Comparison of ENCODE assay signal across 41 cellular contexts in the genomic region with DNA sequence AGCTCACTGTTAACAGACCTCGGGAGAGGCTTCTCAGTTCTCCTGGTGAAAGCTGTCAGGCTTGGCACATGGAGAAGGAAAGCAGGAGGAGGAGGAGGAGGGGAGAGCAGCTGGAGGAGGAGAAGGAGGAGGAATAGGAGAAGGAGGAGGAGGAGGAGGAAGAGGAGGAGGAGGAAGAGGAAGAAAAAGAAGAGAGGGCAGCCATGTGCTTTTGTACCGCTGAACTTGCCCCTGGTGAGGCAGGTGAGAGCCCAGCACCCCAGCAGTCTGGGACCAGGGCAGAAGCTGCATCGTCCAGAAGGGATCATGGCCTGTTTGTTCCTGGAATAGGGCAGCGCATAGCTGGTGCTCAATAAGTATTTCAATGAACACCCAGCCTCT. TPM values are rescaled to one million over a fixed set of nuclear protein-coding genes. Genes with fewer than 3 reads are reported as not detected.
"Had no signal": no experiment of that assay in that cellular context is flagged by ENCODE, and none has a peak within 500 bp of the region (broad histone marks: within the 10 kb centered on the region; RNA-seq: fewer than 3 reads in every experiment).

No MANE protein-coding gene starts in this region.

- H3K9me3 Mint-ChIP-seq: activated CD4-positive, alpha-beta memory T cell treated with anti-CD3 and anti-CD28 coated beads for 36 hours; activated CD4-positive, alpha-beta T cell treated with anti-CD3 and anti-CD28 coated beads, Interleukin-2, amount 10 ng/mL, durations not matched to agents 24 days and 14 days; activated naive CD4-positive, alpha-beta T cell treated with anti-CD3 and anti-CD28 coated beads for 36 hours; activated naive CD4-positive, alpha-beta T cell treated with anti-CD3 and anti-CD28 coated beads, Interleukin-2, amount 50 U/mL, for 24 hours; activated naive CD8-positive, alpha-beta T cell treated with anti-CD3 and anti-CD28 coated beads for 36 hours; activated naive CD8-positive, alpha-beta T cell treated with anti-CD3 and anti-CD28 coated beads, Interleukin-2, amount 50 U/mL, for 24 hours; activated T-helper 1 cell treated with anti-CD3 and anti-CD28 coated beads, Interleukin-12 subunit alpha, Interleukin-12 subunit beta, Interleukin-2, Interleukin-4 antibody, amounts not matched to agents 30 ng/mL and 10 ng/mL and 1 ng/mL, durations not matched to agents 14 hours and 24 hours and 36 hours; activated T-helper 2 cell treated with anti-CD3 and anti-CD28 coated beads, Interferon-gamma antibody, Interleukin-2, Interleukin-4, amounts not matched to agents 10 μg/mL and 5 μg/mL and 100 μg/mL, durations not matched to agents 14 hours and 24 hours and 36 hours; effector memory CD8-positive, alpha-beta T cell; T-helper 2 cell treated with Interferon-gamma antibody and Interleukin-4, amounts not matched to agents 5 μg/mL and 100 μg/mL, for 36 hours had no signal

- H3K4me3 ChIP-seq: adrenal gland, body of pancreas, esophagus squamous epithelium, gastroesophageal sphincter had no signal

- H3K4me1 ChIP-seq: adrenal gland, body of pancreas had no signal

- H3K4me1 Mint-ChIP-seq: activated CD4-positive, alpha-beta T cell treated with anti-CD3 and anti-CD28 coated beads for 36 hours; activated CD4-positive, alpha-beta T cell treated with anti-CD3 and anti-CD28 coated beads, Interleukin-2, amount 10 ng/mL, durations not matched to agents 24 days and 14 days; activated CD8-positive, alpha-beta memory T cell treated with anti-CD3 and anti-CD28 coated beads, Interleukin-2, amount 10 ng/mL, durations not matched to agents 7 days and 5 days; activated naive CD4-positive, alpha-beta T cell treated with anti-CD3 and anti-CD28 coated beads, Interleukin-2, amount 50 U/mL, for 24 hours; activated naive CD8-positive, alpha-beta T cell treated with anti-CD3 and anti-CD28 coated beads for 36 hours; activated naive CD8-positive, alpha-beta T cell treated with anti-CD3 and anti-CD28 coated beads, Interleukin-2, amount 50 U/mL, for 24 hours; T-helper 17 cell had no signal

- H3K36me3 Mint-ChIP-seq: activated CD4-positive, alpha-beta memory T cell treated with anti-CD3 and anti-CD28 coated beads for 36 hours; activated CD8-positive, alpha-beta memory T cell treated with anti-CD3 and anti-CD28 coated beads, Interleukin-2, amount 10 ng/mL, durations not matched to agents 7 days and 5 days; activated naive CD4-positive, alpha-beta T cell treated with anti-CD3 and anti-CD28 coated beads, Interleukin-2, amount 50 U/mL, for 24 hours; activated naive CD8-positive, alpha-beta T cell treated with anti-CD3 and anti-CD28 coated beads for 36 hours had no signal

- H3K9me3 ChIP-seq: adrenal gland, body of pancreas, esophagus squamous epithelium, gastroesophageal sphincter had no signal

- H3K27ac ChIP-seq: adrenal gland, body of pancreas, epithelial cell of prostate, gastroesophageal sphincter, WERI-Rb-1 had no signal

- H3K4me3 Mint-ChIP-seq: activated CD4-positive, alpha-beta memory T cell treated with anti-CD3 and anti-CD28 coated beads for 36 hours; activated CD4-positive, alpha-beta T cell treated with anti-CD3 and anti-CD28 coated beads for 36 hours; activated CD4-positive, alpha-beta T cell treated with anti-CD3 and anti-CD28 coated beads, Interleukin-2, amount 10 ng/mL, durations not matched to agents 24 days and 14 days; activated CD8-positive, alpha-beta memory T cell treated with anti-CD3 and anti-CD28 coated beads, Interleukin-2, amount 10 ng/mL, durations not matched to agents 7 days and 5 days; activated CD8-positive, alpha-beta T cell treated with anti-CD3 and anti-CD28 coated beads, Interleukin-2, amount 10 ng/mL, durations not matched to agents 7 days and 5 days; activated naive CD4-positive, alpha-beta T cell treated with anti-CD3 and anti-CD28 coated beads for 36 hours; activated naive CD4-positive, alpha-beta T cell treated with anti-CD3 and anti-CD28 coated beads, Interleukin-2, amount 50 U/mL, for 24 hours; activated naive CD8-positive, alpha-beta T cell treated with anti-CD3 and anti-CD28 coated beads for 36 hours; activated naive CD8-positive, alpha-beta T cell treated with anti-CD3 and anti-CD28 coated beads, Interleukin-2, amount 50 U/mL, for 24 hours; activated T-helper 1 cell treated with anti-CD3 and anti-CD28 coated beads, Interleukin-12 subunit alpha, Interleukin-12 subunit beta, Interleukin-2, Interleukin-4 antibody, amounts not matched to agents 30 ng/mL and 10 ng/mL and 1 ng/mL, durations not matched to agents 14 hours and 24 hours and 36 hours; effector memory CD8-positive, alpha-beta T cell; T-helper 17 cell; T-helper 2 cell treated with Interferon-gamma antibody and Interleukin-4, amounts not matched to agents 5 μg/mL and 100 μg/mL, for 36 hours had no signal

- H3K36me3 ChIP-seq: adrenal gland, esophagus squamous epithelium, gastroesophageal sphincter, WERI-Rb-1 had no signal

- H3K27ac Mint-ChIP-seq: activated CD4-positive, alpha-beta memory T cell treated with anti-CD3 and anti-CD28 coated beads for 36 hours; activated CD4-positive, alpha-beta T cell treated with anti-CD3 and anti-CD28 coated beads for 36 hours; activated CD4-positive, alpha-beta T cell treated with anti-CD3 and anti-CD28 coated beads, Interleukin-2, amount 10 ng/mL, durations not matched to agents 24 days and 14 days; activated CD8-positive, alpha-beta memory T cell treated with anti-CD3 and anti-CD28 coated beads, Interleukin-2, amount 10 ng/mL, durations not matched to agents 7 days and 5 days; activated CD8-positive, alpha-beta T cell treated with anti-CD3 and anti-CD28 coated beads, Interleukin-2, amount 10 ng/mL, durations not matched to agents 7 days and 5 days; activated naive CD4-positive, alpha-beta T cell treated with anti-CD3 and anti-CD28 coated beads for 36 hours; activated naive CD4-positive, alpha-beta T cell treated with anti-CD3 and anti-CD28 coated beads, Interleukin-2, amount 50 U/mL, for 24 hours; activated naive CD8-positive, alpha-beta T cell treated with anti-CD3 and anti-CD28 coated beads for 36 hours; activated naive CD8-positive, alpha-beta T cell treated with anti-CD3 and anti-CD28 coated beads, Interleukin-2, amount 50 U/mL, for 24 hours; activated T-helper 1 cell treated with anti-CD3 and anti-CD28 coated beads, Interleukin-12 subunit alpha, Interleukin-12 subunit beta, Interleukin-2, Interleukin-4 antibody, amounts not matched to agents 30 ng/mL and 10 ng/mL and 1 ng/mL, durations not matched to agents 14 hours and 24 hours and 36 hours; activated T-helper 2 cell treated with anti-CD3 and anti-CD28 coated beads, Interferon-gamma antibody, Interleukin-2, Interleukin-4, amounts not matched to agents 10 μg/mL and 5 μg/mL and 100 μg/mL, durations not matched to agents 14 hours and 24 hours and 36 hours; effector memory CD8-positive, alpha-beta T cell; T-helper 17 cell; T-helper 2 cell treated with Interferon-gamma antibody and Interleukin-4, amounts not matched to agents 5 μg/mL and 100 μg/mL, for 36 hours had no signal

- H3K27me3 ChIP-seq: adrenal gland, body of pancreas, esophagus squamous epithelium had no signal

- DNase-seq: activated CD4-positive, alpha-beta memory T cell treated with anti-CD3 and anti-CD28 coated beads for 36 hours; activated CD4-positive, alpha-beta T cell treated with anti-CD3 and anti-CD28 coated beads for 36 hours; activated CD4-positive, alpha-beta T cell treated with anti-CD3 and anti-CD28 coated beads, Interleukin-2, amount 10 ng/mL, durations not matched to agents 24 days and 14 days; activated CD4-positive, CD25-positive, alpha-beta regulatory T cell; activated CD4-positive, CD25-positive, alpha-beta regulatory T cell treated with anti-CD3 and anti-CD28 coated beads, Interleukin-2, amount 50 U/mL, for 72 hours; activated CD8-positive, alpha-beta memory T cell treated with anti-CD3 and anti-CD28 coated beads, Interleukin-2, amount 10 ng/mL, durations not matched to agents 7 days and 5 days; activated CD8-positive, alpha-beta memory T cell treated with anti-CD3 and anti-CD28 coated beads, Interleukin-2, amount 50 U/mL, for 4 hours; activated CD8-positive, alpha-beta T cell treated with anti-CD3 and anti-CD28 coated beads, Interleukin-2, amount 10 ng/mL, durations not matched to agents 7 days and 5 days; activated effector memory CD4-positive, alpha-beta T cell treated with anti-CD3 and anti-CD28 coated beads, Interleukin-2, amount 50 U/mL, for 16 hours; activated naive CD4-positive, alpha-beta T cell treated with anti-CD3 and anti-CD28 coated beads for 36 hours; activated naive CD8-positive, alpha-beta T cell treated with anti-CD3 and anti-CD28 coated beads for 36 hours; activated naive CD8-positive, alpha-beta T cell treated with anti-CD3 and anti-CD28 coated beads, Interleukin-2, amount 50 U/mL, for 24 hours; activated T-cell treated with anti-CD3 and anti-CD28 coated beads, Interleukin-2, amount 50 U/mL, for 1 hour; activated T-cell treated with anti-CD3 and anti-CD28 coated beads, Interleukin-2, amount 50 U/mL, for 48 hours; adrenal gland; amygdala; aorta; body of pancreas; caudate nucleus; cortex of kidney; dermis blood vessel endothelial cell; effector CD4-positive, alpha-beta T cell; effector memory CD8-positive, alpha-beta T cell; esophagus squamous epithelium; foreskin melanocyte; head of caudate nucleus; T-helper 1 cell; T-helper 17 cell; T1000; WERI-Rb-1 had no signal

RNA-seq across cellular contexts. Expression of a gene that starts 21.3 kb away (rescaled TPM):
- total RNA-seq: activated CD4-positive, alpha-beta memory T cell treated with anti-CD3 and anti-CD28 coated beads for 36 hours; activated CD4-positive, alpha-beta T cell treated with anti-CD3 and anti-CD28 coated beads for 36 hours; activated CD4-positive, alpha-beta T cell treated with anti-CD3 and anti-CD28 coated beads, Interleukin-2, amount 10 ng/mL, durations not matched to agents 24 days and 14 days; activated CD8-positive, alpha-beta memory T cell treated with anti-CD3 and anti-CD28 coated beads for 36 hours; activated CD8-positive, alpha-beta T cell treated with anti-CD3 and anti-CD28 coated beads, Interleukin-2, amount 10 ng/mL, durations not matched to agents 7 days and 5 days; activated naive CD8-positive, alpha-beta T cell treated with anti-CD3 and anti-CD28 coated beads for 36 hours; activated T-helper 1 cell treated with anti-CD3 and anti-CD28 coated beads, Interleukin-12 subunit alpha, Interleukin-12 subunit beta, Interleukin-2, Interleukin-4 antibody, amounts not matched to agents 30 ng/mL and 10 ng/mL and 1 ng/mL, durations not matched to agents 14 hours and 24 hours and 36 hours; activated T-helper 2 cell treated with anti-CD3 and anti-CD28 coated beads, Interferon-gamma antibody, Interleukin-2, Interleukin-4, amounts not matched to agents 10 μg/mL and 5 μg/mL and 100 μg/mL, durations not matched to agents 14 hours and 24 hours and 36 hours; aorta; body of pancreas; dermis blood vessel endothelial cell; endothelial cell of umbilical vein; fibroblast of lung; fibroblast of villous mesenchyme; glomerular endothelial cell; T-helper 17 cell had no signal
- polyA plus RNA-seq: endothelial cell of umbilical vein had no signal
